ENCODE assay signal across 1 cellular context in the genomic region with DNA sequence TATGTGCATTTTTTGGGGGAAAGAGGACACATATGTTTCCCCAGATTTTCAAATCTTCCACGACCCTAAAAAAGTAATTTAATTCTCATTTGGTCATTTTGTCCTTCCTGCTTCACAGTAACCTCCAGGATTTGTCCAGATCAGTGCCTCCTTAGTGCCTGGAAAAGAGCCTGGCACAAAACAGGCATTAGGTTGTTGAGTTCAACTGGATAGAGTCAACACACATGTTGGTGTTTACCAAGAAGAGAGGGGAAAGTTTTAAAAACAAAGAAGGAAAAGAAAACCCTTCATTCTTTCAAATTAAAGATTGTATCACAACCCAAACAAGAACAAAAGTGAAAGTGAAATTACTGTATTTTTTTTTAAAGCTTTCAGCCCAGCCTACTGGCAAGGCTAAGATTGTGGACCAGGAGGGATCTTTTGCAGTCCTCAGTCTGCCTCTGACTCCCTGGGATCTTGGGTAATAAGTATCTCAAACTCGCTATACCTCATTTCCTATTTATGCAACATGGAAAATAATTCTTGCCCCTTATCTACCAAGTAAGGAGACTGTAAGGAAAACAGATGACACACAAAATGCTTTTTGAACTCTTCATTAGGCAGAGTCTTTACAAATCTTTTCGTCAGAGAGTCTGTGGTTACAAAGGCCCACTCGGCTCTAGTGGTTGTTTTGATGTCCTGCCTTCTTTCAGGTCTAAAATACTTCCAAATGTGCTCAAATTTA.
TF ChIP-seq lines count a peak whose summit lies in the region.

No MANE protein-coding gene starts in this region.

TF ChIP-seq in GM12878, 131 proteins besides CTCF, POLR2A, EP300 and RAD21 (continued from another document):
- TF ChIP-seq, protein P1, sequence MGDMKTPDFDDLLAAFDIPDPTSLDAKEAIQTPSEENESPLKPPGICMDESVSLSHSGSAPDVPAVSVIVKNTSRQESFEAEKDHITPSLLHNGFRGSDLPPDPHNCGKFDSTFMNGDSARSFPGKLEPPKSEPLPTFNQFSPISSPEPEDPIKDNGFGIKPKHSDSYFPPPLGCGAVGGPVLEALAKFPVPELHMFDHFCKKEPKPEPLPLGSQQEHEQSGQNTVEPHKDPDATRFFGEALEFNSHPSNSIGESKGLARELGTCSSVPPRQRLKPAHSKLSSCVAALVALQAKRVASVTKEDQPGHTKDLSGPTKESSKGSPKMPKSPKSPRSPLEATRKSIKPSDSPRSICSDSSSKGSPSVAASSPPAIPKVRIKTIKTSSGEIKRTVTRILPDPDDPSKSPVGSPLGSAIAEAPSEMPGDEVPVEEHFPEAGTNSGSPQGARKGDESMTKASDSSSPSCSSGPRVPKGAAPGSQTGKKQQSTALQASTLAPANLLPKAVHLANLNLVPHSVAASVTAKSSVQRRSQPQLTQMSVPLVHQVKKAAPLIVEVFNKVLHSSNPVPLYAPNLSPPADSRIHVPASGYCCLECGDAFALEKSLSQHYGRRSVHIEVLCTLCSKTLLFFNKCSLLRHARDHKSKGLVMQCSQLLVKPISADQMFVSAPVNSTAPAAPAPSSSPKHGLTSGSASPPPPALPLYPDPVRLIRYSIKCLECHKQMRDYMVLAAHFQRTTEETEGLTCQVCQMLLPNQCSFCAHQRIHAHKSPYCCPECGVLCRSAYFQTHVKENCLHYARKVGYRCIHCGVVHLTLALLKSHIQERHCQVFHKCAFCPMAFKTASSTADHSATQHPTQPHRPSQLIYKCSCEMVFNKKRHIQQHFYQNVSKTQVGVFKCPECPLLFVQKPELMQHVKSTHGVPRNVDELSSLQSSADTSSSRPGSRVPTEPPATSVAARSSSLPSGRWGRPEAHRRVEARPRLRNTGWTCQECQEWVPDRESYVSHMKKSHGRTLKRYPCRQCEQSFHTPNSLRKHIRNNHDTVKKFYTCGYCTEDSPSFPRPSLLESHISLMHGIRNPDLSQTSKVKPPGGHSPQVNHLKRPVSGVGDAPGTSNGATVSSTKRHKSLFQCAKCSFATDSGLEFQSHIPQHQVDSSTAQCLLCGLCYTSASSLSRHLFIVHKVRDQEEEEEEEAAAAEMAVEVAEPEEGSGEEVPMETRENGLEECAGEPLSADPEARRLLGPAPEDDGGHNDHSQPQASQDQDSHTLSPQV (IDR thresholded peaks at IDR 0.05): no peak
- TF ChIP-seq FOS (IDR thresholded peaks at IDR 0.05; ENCODE audit: borderline replicate concordance, extremely low read depth, insufficient read length): no peak
- peak; percentile 5; the same call in 1 of the 2 replicates for TF ChIP-seq EED (IDR thresholded peaks at IDR 0.05; ENCODE audit: low read depth)
- TF ChIP-seq NFIC (IDR thresholded peaks at IDR 0.05; ENCODE audit: low read depth, low read length): peak; percentile 42; the same call in 1 of the 2 replicates
- TF ChIP-seq, protein P2, sequence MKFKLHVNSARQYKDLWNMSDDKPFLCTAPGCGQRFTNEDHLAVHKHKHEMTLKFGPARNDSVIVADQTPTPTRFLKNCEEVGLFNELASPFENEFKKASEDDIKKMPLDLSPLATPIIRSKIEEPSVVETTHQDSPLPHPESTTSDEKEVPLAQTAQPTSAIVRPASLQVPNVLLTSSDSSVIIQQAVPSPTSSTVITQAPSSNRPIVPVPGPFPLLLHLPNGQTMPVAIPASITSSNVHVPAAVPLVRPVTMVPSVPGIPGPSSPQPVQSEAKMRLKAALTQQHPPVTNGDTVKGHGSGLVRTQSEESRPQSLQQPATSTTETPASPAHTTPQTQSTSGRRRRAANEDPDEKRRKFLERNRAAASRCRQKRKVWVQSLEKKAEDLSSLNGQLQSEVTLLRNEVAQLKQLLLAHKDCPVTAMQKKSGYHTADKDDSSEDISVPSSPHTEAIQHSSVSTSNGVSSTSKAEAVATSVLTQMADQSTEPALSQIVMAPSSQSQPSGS (IDR thresholded peaks at IDR 0.05; ENCODE audit: low read length): peak; percentile 22; the same call in 1 of the 2 replicates
- TF ChIP-seq ZNF274 (IDR thresholded peaks at IDR 0.05; ENCODE audit: insufficient read depth, insufficient read length): no peak
- TF ChIP-seq RUNX3 (IDR thresholded peaks at IDR 0.05; ENCODE audit: low read length): peak; percentile 85
- 0 out of 2 replicates have a peak, but pooled peaks have one; percentile 25 for TF ChIP-seq TCF7 (IDR thresholded peaks at IDR 0.05; ENCODE audit: borderline replicate concordance)
- TF ChIP-seq FOXM1 (IDR thresholded peaks at IDR 0.05; ENCODE audit: low read depth, low read length): peak; percentile 29; the same call in 1 of the 2 replicates
- TF ChIP-seq GABPA (IDR thresholded peaks at IDR 0.05; ENCODE audit: low read depth): no peak
